In genomic region chr2:98479959-98480524, GRCh38 we compare ENCODE assay signal across 8 cellular contexts. TPM values are rescaled to one million over a fixed set of nuclear protein-coding genes. Genes with fewer than 3 reads are reported as not detected.
DNase-seq lines count a peak whose midpoint lies in the region; ATAC-seq, FAIRE-seq and TF ChIP-seq lines count a peak whose summit lies in the region.

No MANE protein-coding gene starts in this region.

- H3K27ac Mint-ChIP-seq in activated naive CD8-positive, alpha-beta T cell: peak overlapping the region; percentile 89
- H3K27ac Mint-ChIP-seq in stimulated activated naive CD8-positive, alpha-beta T cell treated with anti-CD3 and anti-CD28 coated beads, Interleukin-15, amount 100 ng/mL, for 72 hours: peak overlapping the region in 1 of 2 donors; percentile 82

- H3K4me3 ChIP-seq in DND-41 (ENCODE audit: low read depth in 1 of 2, low read length in 2 of 2) (no peak overlapping the region), keratinocyte (ENCODE audit: control insufficient read depth in 2 of 3, extremely low read depth in 1 of 3, insufficient read depth in 2 of 3, low read depth in 1 of 3, low read length in 3 of 3) (no peak overlapping the region)

- FAIRE-seq in keratinocyte (lab: Jason Lieb, UNC): peak; percentile 51

- no peaks in the 10 kb centered on the region for H3K27me3 Mint-ChIP-seq in activated naive CD8-positive, alpha-beta T cell
- no peaks in the 10 kb centered on the region for H3K27me3 Mint-ChIP-seq in stimulated activated naive CD8-positive, alpha-beta T cell treated with anti-CD3 and anti-CD28 coated beads, Interleukin-15, amount 100 ng/mL, for 72 hours

- H3K9me3 ChIP-seq in DND-41 (ENCODE audit: insufficient read depth, low read length, severe bottlenecking): no peaks in the 10 kb centered on the region
- H3K9me3 ChIP-seq in keratinocyte (ENCODE audit: control insufficient read depth, low read depth, low read length): no peaks in the 10 kb centered on the region

- no peak overlapping the region for H3K4me2 ChIP-seq in DND-41 (ENCODE audit: insufficient read depth, low read length)
- peak overlapping the region; percentile 39 for H3K4me2 ChIP-seq in keratinocyte (ENCODE audit: control insufficient read depth, extremely low read depth, insufficient read depth, low read depth, low read length)

- no peaks in the 10 kb centered on the region for H3K27me3 ChIP-seq in DND-41 (ENCODE audit: insufficient read depth, low read length, poor library complexity)
- no peaks in the 10 kb centered on the region for H3K27me3 ChIP-seq in keratinocyte (ENCODE audit: control insufficient read depth, extremely low read depth, insufficient read depth, low read length)

- no peaks in the 10 kb centered on the region for H3K36me3 Mint-ChIP-seq in activated naive CD8-positive, alpha-beta T cell

- H3K79me2 ChIP-seq in DND-41 (ENCODE audit: insufficient read depth, low read length): peaks cover 97% of the 10 kb centered on the region
- peaks cover 19% of the 10 kb centered on the region for H3K79me2 ChIP-seq in keratinocyte (ENCODE audit: control insufficient read depth, insufficient read depth, low read length)

- peak overlapping the region; percentile 44 for H3K4me3 Mint-ChIP-seq in activated naive CD8-positive, alpha-beta T cell
- H3K4me3 Mint-ChIP-seq in stimulated activated naive CD8-positive, alpha-beta T cell treated with anti-CD3 and anti-CD28 coated beads, Interleukin-15, amount 100 ng/mL, for 72 hours: peak overlapping the region; percentile 66 to 73

- peaks cover 45% of the 10 kb centered on the region for H3K4me1 ChIP-seq in DND-41 (ENCODE audit: insufficient read depth, low read length)
- peaks cover 38% of the 10 kb centered on the region for H3K4me1 ChIP-seq in keratinocyte (ENCODE audit: control insufficient read depth, extremely low read depth, insufficient read depth, low read length)

- dilution Hi-C loops in keratinocyte (cut with MboI; ENCODE audit: extremely low pct_ligation_motif_present, low sequenced_read_pairs): no loop called here

- H3K9me1 ChIP-seq in keratinocyte (ENCODE audit: control insufficient read depth, extremely low read depth, insufficient read depth, low read length): peaks cover 6% of the 10 kb centered on the region

- H3K4me1 Mint-ChIP-seq in activated naive CD8-positive, alpha-beta T cell (ENCODE audit: low read depth): peaks cover 99% of the 10 kb centered on the region
- H3K4me1 Mint-ChIP-seq in stimulated activated naive CD8-positive, alpha-beta T cell treated with anti-CD3 and anti-CD28 coated beads, Interleukin-15, amount 100 ng/mL, for 72 hours: peaks cover 99% of the 10 kb centered on the region

- TF ChIP-seq CTCF in DND-41 (IDR thresholded peaks at IDR 0.05; ENCODE audit: borderline replicate concordance, extremely low read depth, low read length, poor library complexity, severe bottlenecking): no peak
- no peak for TF ChIP-seq CTCF in keratinocyte (optimal IDR thresholded peaks at IDR 0.05 in 1 of 3, IDR thresholded peaks at IDR 0.05 in 1 of 3, conservative IDR thresholded peaks at IDR 0.05 in 1 of 3; ENCODE audit: extremely low read depth in 1 of 3, insufficient read depth in 2 of 3, low read length in 3 of 3)

- DNase-seq in DND-41: peak; percentile 47
- DNase-seq in GOT3 (lab: John Stamatoyannopoulos, UW): peak; percentile 37
- peak; percentile 91 for DNase-seq in NCI-H226
- DNase-seq in keratinocyte (ENCODE audit: low read depth, low spot score): peak; percentile 89
- peak in 1 of 2 donors; percentile 62 for DNase-seq in stimulated activated naive CD8-positive, alpha-beta T cell treated with anti-CD3 and anti-CD28 coated beads, Interleukin-15, amount 100 ng/mL, for 72 hours
- DNase-seq in HuH-7 (ENCODE audit: low spot score): no peak

- H4K20me1 ChIP-seq in DND-41 (ENCODE audit: insufficient read depth, low read length) (peaks cover 86% of the 10 kb centered on the region), keratinocyte (ENCODE audit: control insufficient read depth, extremely low read depth, insufficient read depth, low read length) (peaks cover 11% of the 10 kb centered on the region)

- no peak overlapping the region for H2AFZ ChIP-seq in DND-41 (ENCODE audit: low read depth, low read length)
- no peak overlapping the region for H2AFZ ChIP-seq in keratinocyte (ENCODE audit: control insufficient read depth, low read length)

- peak overlapping the region; percentile 60 for H3K27ac ChIP-seq in DND-41 (ENCODE audit: low read length)
- peak overlapping the region; percentile 11 for H3K27ac ChIP-seq in keratinocyte (ENCODE audit: control insufficient read depth, insufficient read depth, low read length)

- H3K9ac ChIP-seq in DND-41 (ENCODE audit: low read depth, low read length) (no peak overlapping the region), keratinocyte (ENCODE audit: control insufficient read depth, extremely low read depth, insufficient read depth, low read length) (peak overlapping the region; percentile 34)

- no peaks in the 10 kb centered on the region for H3K9me3 Mint-ChIP-seq in activated naive CD8-positive, alpha-beta T cell (ENCODE audit: low read depth)
- no peaks in the 10 kb centered on the region for H3K9me3 Mint-ChIP-seq in stimulated activated naive CD8-positive, alpha-beta T cell treated with anti-CD3 and anti-CD28 coated beads, Interleukin-15, amount 100 ng/mL, for 72 hours

- no peaks in the 10 kb centered on the region for H3K36me3 ChIP-seq in DND-41 (ENCODE audit: insufficient read depth, low read length)
- no peaks in the 10 kb centered on the region for H3K36me3 ChIP-seq in keratinocyte (ENCODE audit: control insufficient read depth in 2 of 2, extremely low read depth in 1 of 2, insufficient read depth in 2 of 2, low read length in 2 of 2)

- ATAC-seq in DND-41 (ENCODE audit: insufficient read depth, low read depth) (peak; percentile 69), HG03469 (IDR thresholded peaks at IDR 0.05; ENCODE audit: unreplicated experiment) (no peak)
- peak; percentile 63 for ATAC-seq in stimulated activated naive CD8-positive, alpha-beta T cell treated with anti-CD3 and anti-CD28 coated beads, Interleukin-15, amount 100 ng/mL, for 72 hours

RNA-seq across cellular contexts. Expression of gene INPP4A, which starts 35.4 kb away (rescaled TPM):
- 10.7 to 15.4 TPM (median 11.5 TPM) in 3 replicates for polyA plus RNA-seq in keratinocyte
- 4.7 TPM for polyA plus RNA-seq in keratinocyte (2011; ENCODE audit: low read depth)
- polyA plus RNA-seq in keratinocyte (2011; cell fraction: cytosol; rRNA removed): 9.6 and 12.8 TPM in 2 replicates
- 28.0 and 30.5 TPM in 2 replicates for polyA plus RNA-seq in keratinocyte (2011; cell fraction: nucleus; rRNA removed)
- 4.6 and 9.8 TPM in 2 replicates for polyA plus RNA-seq in keratinocyte (2012; ENCODE audit: low replicate concordance)
- polyA minus RNA-seq in keratinocyte: 45.4 to 48.5 TPM (median 47.6 TPM) in 3 replicates
- polyA minus RNA-seq in keratinocyte (2011; cell fraction: cytosol; rRNA and poly(A)+ RNA removed): 22.1 TPM
- 44.6 and 53.4 TPM in 2 replicates for polyA minus RNA-seq in keratinocyte (2011; cell fraction: nucleus; rRNA and poly(A)+ RNA removed)
